In genomic region chr6:148142821-148143220, GRCh38 we compare ENCODE assay signal across 24 cellular contexts.
DNase-seq lines count a peak whose midpoint lies in the region; ATAC-seq and TF ChIP-seq lines count a peak whose summit lies in the region.
"Had no signal": no experiment of that assay in that cellular context is flagged by ENCODE, and none has a peak within 500 bp of the region (broad histone marks: within the 10 kb centered on the region; RNA-seq: fewer than 3 reads in every experiment).

No MANE protein-coding gene starts in this region.

- H3K23ac ChIP-seq in mesenchymal stem cell (ENCODE audit: low read length in 2 of 2) (no peak overlapping the region), neuronal stem cell (ENCODE audit: low read depth, low read length, poor library complexity) (no peak overlapping the region)

- H2BK15ac ChIP-seq in mesenchymal stem cell (ENCODE audit: low read depth, poor library complexity, severe bottlenecking) (no peak overlapping the region), neuronal stem cell (ENCODE audit: low read length) (no peak overlapping the region)

- ATAC-seq in esophagus mucosa, result no peak
- ATAC-seq in HG03097 (IDR thresholded peaks at IDR 0.05; ENCODE audit: low FRiP score, unreplicated experiment), result no peak

- peak; percentile 74 for DNase-seq in endodermal cell
- no peak for DNase-seq in mesenchymal stem cell
- no peak for DNase-seq in neuronal stem cell (ENCODE audit: low spot score)
- no peak for DNase-seq in NCI-H446 treated with DMSO at 0.1 percent for 48 hours (lab: John Stamatoyannopoulos, UW)
- no peak for DNase-seq in superior temporal gyrus (ENCODE audit: extremely low spot score)
- DNase-seq: 8988T; ACHN; BE2C; C1 segment of cervical spinal cord; CD4-positive, alpha-beta memory T cell; CD4-positive, CD25-positive, alpha-beta regulatory T cell; CD8-positive, alpha-beta memory T cell; COR-L47; DMS 273 treated with DMSO at 0.1 percent for 48 hours; DMS153; DMS53; DMS79; DND-41; EL; GDM1 had no signal

- H3K14ac ChIP-seq in mesenchymal stem cell (ENCODE audit: low read length in 2 of 2), result no peak overlapping the region
- H3K14ac ChIP-seq in neuronal stem cell (ENCODE audit: low read length), result no peak overlapping the region

- H3K36me3 ChIP-seq in endodermal cell (ENCODE audit: control insufficient read depth, insufficient read depth, low read length) (no peaks in the 10 kb centered on the region), mesenchymal stem cell (ENCODE audit: control insufficient read depth in 1 of 2, insufficient read depth in 2 of 2, low read depth in 1 of 2, low read length in 2 of 2) (no peaks in the 10 kb centered on the region), neuronal stem cell (replicated peaks in 1 of 2; ENCODE audit: control insufficient read depth in 2 of 2, insufficient read depth in 2 of 2, low read length in 2 of 2) (peaks cover 0 to 1% of the 10 kb centered on the region in 2 donors)
- H3K36me3 ChIP-seq: BE2C, BLaER1 had no signal

- 77 to 81% methylated on average over 2 of the region's 2 CpGs for WGBS in endodermal cell (ENCODE audit: insufficient coverage in 1 of 2, insufficient read length in 1 of 2), 2 experiments
- WGBS in mesenchymal stem cell, result 68% methylated on average over 2 of the region's 2 CpGs
- WGBS in neuronal stem cell (ENCODE audit: extremely low coverage in 2 of 2, insufficient read length in 2 of 2, insufficient replicate concordance in 1 of 2), 2 donors, result no CpG with 5 or more reads among the region's 2 CpGs

- H2BK5ac ChIP-seq in mesenchymal stem cell (ENCODE audit: low read depth, low read length, poor library complexity, severe bottlenecking) (no peak overlapping the region), neuronal stem cell (ENCODE audit: low read length) (no peak overlapping the region)

- no peak overlapping the region for H3K4me3 Mint-ChIP-seq in endodermal cell
- H3K4me3 Mint-ChIP-seq: CD14-positive monocyte; CD4-positive, alpha-beta memory T cell; CD4-positive, CD25-positive, alpha-beta regulatory T cell; CD8-positive, alpha-beta memory T cell had no signal

- H2BK12ac ChIP-seq in mesenchymal stem cell (ENCODE audit: low read length in 2 of 2) (no peak overlapping the region), neuronal stem cell (ENCODE audit: low read length) (no peak overlapping the region)

- H2BK120ac ChIP-seq in mesenchymal stem cell (ENCODE audit: low read depth, low read length) (no peak overlapping the region), neuronal stem cell (ENCODE audit: low read depth, low read length) (no peak overlapping the region)

- peak overlapping the region; percentile 2 for H3K4me3 ChIP-seq in endodermal cell (ENCODE audit: low read length)
- no peak overlapping the region for H3K4me3 ChIP-seq in mesenchymal stem cell (ENCODE audit: insufficient read depth in 1 of 2, low read depth in 1 of 2, low read length in 2 of 2)
- no peak overlapping the region for H3K4me3 ChIP-seq in neuronal stem cell (ENCODE audit: low read length in 2 of 2)
- H3K4me3 ChIP-seq: BLaER1 had no signal

- H3K9ac ChIP-seq in endodermal cell (ENCODE audit: extremely low read depth, low read length, poor library complexity, severe bottlenecking) (no peak overlapping the region), mesenchymal stem cell (ENCODE audit: low read length) (no peak overlapping the region), neuronal stem cell (ENCODE audit: low read depth, low read length, poor library complexity) (no peak overlapping the region)
- H3K9ac ChIP-seq: BLaER1 had no signal

- H2AFZ ChIP-seq in mesenchymal stem cell (ENCODE audit: low read depth, low read length), result no peak overlapping the region
- H2AFZ ChIP-seq in neuronal stem cell (ENCODE audit: low read length), result no peak overlapping the region

- H3K27ac ChIP-seq in endodermal cell (ENCODE audit: low read depth, low read length), result no peak overlapping the region
- H3K27ac ChIP-seq in mesenchymal stem cell (ENCODE audit: low read length, poor library complexity, severe bottlenecking), result no peak overlapping the region
- no peak overlapping the region for H3K27ac ChIP-seq in neuronal stem cell (replicated peaks; ENCODE audit: low read length)
- H3K27ac ChIP-seq: BLaER1 had no signal

- peaks cover 10% of the 10 kb centered on the region for H3K9me3 ChIP-seq in endodermal cell (ENCODE audit: control insufficient read depth, low read length)
- no peaks in the 10 kb centered on the region for H3K9me3 ChIP-seq in mesenchymal stem cell (ENCODE audit: control insufficient read depth, low read length)
- H3K9me3 ChIP-seq in neuronal stem cell (replicated peaks in 1 of 2; ENCODE audit: control insufficient read depth in 2 of 2, insufficient read depth in 1 of 2, low read depth in 1 of 2, low read length in 2 of 2), result peaks cover 2% of the 10 kb centered on the region in 2 donors
- H3K9me3 ChIP-seq: BE2C had no signal

- H3K18ac ChIP-seq in mesenchymal stem cell (ENCODE audit: low read depth in 1 of 2, low read length in 2 of 2), result no peak overlapping the region
- peak overlapping the region; percentile 44 for H3K18ac ChIP-seq in neuronal stem cell (ENCODE audit: low read length)

- H4K91ac ChIP-seq in mesenchymal stem cell (ENCODE audit: low read length), result no peak overlapping the region
- H4K91ac ChIP-seq in neuronal stem cell (ENCODE audit: low read depth, low read length, poor library complexity), result no peak overlapping the region

- no peak for TF ChIP-seq CTCF in endodermal cell (conservative IDR thresholded peaks at IDR 0.05)

- no peaks in the 10 kb centered on the region for H3K27me3 Mint-ChIP-seq in endodermal cell (ENCODE audit: insufficient read depth)

- H3K9me3 Mint-ChIP-seq in endodermal cell, result peaks cover 10% of the 10 kb centered on the region

- H4K8ac ChIP-seq in mesenchymal stem cell (ENCODE audit: low read length) (peak overlapping the region; percentile 7), neuronal stem cell (ENCODE audit: low read depth, low read length) (no peak overlapping the region)

- H3K27ac Mint-ChIP-seq in endodermal cell, result no peak overlapping the region
- H3K27ac Mint-ChIP-seq: CD14-positive monocyte; CD4-positive, alpha-beta memory T cell; CD8-positive, alpha-beta memory T cell had no signal

- peaks cover 17% of the 10 kb centered on the region for H3K4me1 Mint-ChIP-seq in endodermal cell
- H3K4me1 Mint-ChIP-seq: CD14-positive monocyte had no signal

- H3K4me2 ChIP-seq in mesenchymal stem cell (ENCODE audit: low read length, poor library complexity, severe bottlenecking) (no peak overlapping the region), neuronal stem cell (ENCODE audit: insufficient read depth, low read length, poor library complexity, severe bottlenecking) (no peak overlapping the region)
- H3K4me2 ChIP-seq: BLaER1 had no signal

- H3K4me1 ChIP-seq in endodermal cell (ENCODE audit: control insufficient read depth, insufficient read depth, low read length) (peaks cover 3% of the 10 kb centered on the region), mesenchymal stem cell (ENCODE audit: control insufficient read depth, insufficient read depth, low read depth, low read length) (no peaks in the 10 kb centered on the region), neuronal stem cell (ENCODE audit: control insufficient read depth in 2 of 2, insufficient read depth in 1 of 2, low read depth in 1 of 2, low read length in 2 of 2) (peaks cover 0 to 4% of the 10 kb centered on the region in 2 donors)
- H3K4me1 ChIP-seq: BE2C had no signal

- H3K79me1 ChIP-seq in mesenchymal stem cell (replicated peaks; ENCODE audit: low read length, poor library complexity, severe bottlenecking) (no peaks in the 10 kb centered on the region), neuronal stem cell (ENCODE audit: low read depth, low read length) (no peaks in the 10 kb centered on the region)

- no peak overlapping the region for H2AK5ac ChIP-seq in mesenchymal stem cell (ENCODE audit: low read length, severe bottlenecking)
- H2AK5ac ChIP-seq in neuronal stem cell (ENCODE audit: low read depth, low read length), result no peak overlapping the region

- H3K27me3 ChIP-seq in endodermal cell (ENCODE audit: control insufficient read depth, insufficient read depth, low read length, poor library complexity, severe bottlenecking) (no peaks in the 10 kb centered on the region), mesenchymal stem cell (ENCODE audit: control insufficient read depth in 1 of 2, insufficient read depth in 1 of 2, low read length in 2 of 2) (no peaks in the 10 kb centered on the region), neuronal stem cell (ENCODE audit: control insufficient read depth in 3 of 3, insufficient read depth in 3 of 3, low read depth in 1 of 3, low read length in 3 of 3) (no peaks in the 10 kb centered on the region)
- H3K27me3 ChIP-seq: BE2C, BLaER1 had no signal

- H3K4ac ChIP-seq in mesenchymal stem cell (ENCODE audit: low read depth in 1 of 2, low read length in 2 of 2) (no peak overlapping the region), neuronal stem cell (ENCODE audit: low read length) (no peak overlapping the region)

- H3K36me3 Mint-ChIP-seq in endodermal cell (ENCODE audit: low read depth), result no peaks in the 10 kb centered on the region
- H3K36me3 Mint-ChIP-seq: CD14-positive monocyte; CD4-positive, alpha-beta memory T cell; CD4-positive, CD25-positive, alpha-beta regulatory T cell; CD8-positive, alpha-beta memory T cell had no signal
